ENCODE assay signal across 26 cellular contexts in the genomic region with DNA sequence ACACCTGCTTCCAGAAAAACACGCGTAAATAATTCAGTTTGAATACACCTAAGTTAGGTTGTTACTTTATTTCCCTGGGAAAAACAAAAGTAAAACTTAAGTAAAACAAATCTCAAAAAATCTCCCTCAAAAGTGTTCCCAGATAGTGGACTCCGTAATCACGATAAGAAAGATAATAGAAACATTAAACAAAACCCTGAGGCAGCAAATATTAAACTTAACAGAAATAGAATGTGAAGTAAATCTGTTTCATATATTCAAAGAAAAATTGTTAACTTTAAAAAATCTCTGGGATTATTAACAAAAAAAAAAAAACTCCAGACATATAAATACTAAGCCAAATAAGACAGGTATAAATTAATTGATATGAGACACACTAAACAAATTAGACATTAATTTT.
"Had no signal": no experiment of that assay in that cellular context is flagged by ENCODE, and none has a peak within 500 bp of the region (broad histone marks: within the 10 kb centered on the region; RNA-seq: fewer than 3 reads in every experiment).

No MANE protein-coding gene starts in this region.

- H3K4me1 ChIP-seq: adrenal gland, body of pancreas, colonic mucosa, esophagus squamous epithelium had no signal

- H3K27me3 ChIP-seq: adrenal gland, body of pancreas, colonic mucosa, esophagus squamous epithelium had no signal

- ATAC-seq: activated CD4-positive, alpha-beta T cell treated with anti-CD3 and anti-CD28 coated beads for 36 hours; activated CD8-positive, alpha-beta memory T cell treated with anti-CD3 and anti-CD28 coated beads, Interleukin-2, amount 10 ng/mL, durations not matched to agents 7 days and 5 days; activated CD8-positive, alpha-beta T cell treated with anti-CD3 and anti-CD28 coated beads, Interleukin-2, amount 10 ng/mL, durations not matched to agents 7 days and 5 days; activated naive CD8-positive, alpha-beta T cell treated with anti-CD3 and anti-CD28 coated beads, Interleukin-2, amount 50 U/mL, for 24 hours; body of pancreas; T-helper 17 cell had no signal

- H3K4me3 ChIP-seq: adrenal gland, body of pancreas, colonic mucosa, esophagus squamous epithelium had no signal

- H3K36me3 ChIP-seq: adrenal gland, colonic mucosa, esophagus squamous epithelium had no signal

- H3K9me3 ChIP-seq: adrenal gland, body of pancreas, colonic mucosa, esophagus squamous epithelium had no signal

- DNase-seq: activated CD4-positive, alpha-beta memory T cell treated with anti-CD3 and anti-CD28 coated beads for 36 hours; activated CD4-positive, alpha-beta T cell treated with anti-CD3 and anti-CD28 coated beads for 36 hours; activated CD4-positive, alpha-beta T cell treated with anti-CD3 and anti-CD28 coated beads, Interleukin-2, amount 10 ng/mL, durations not matched to agents 24 days and 14 days; activated CD4-positive, CD25-positive, alpha-beta regulatory T cell; activated CD4-positive, CD25-positive, alpha-beta regulatory T cell treated with anti-CD3 and anti-CD28 coated beads, Interleukin-2, amount 50 U/mL, for 72 hours; activated CD8-positive, alpha-beta memory T cell treated with anti-CD3 and anti-CD28 coated beads, Interleukin-2, amount 10 ng/mL, durations not matched to agents 7 days and 5 days; activated CD8-positive, alpha-beta memory T cell treated with anti-CD3 and anti-CD28 coated beads, Interleukin-2, amount 50 U/mL, for 4 hours; activated CD8-positive, alpha-beta T cell treated with anti-CD3 and anti-CD28 coated beads, Interleukin-2, amount 10 ng/mL, durations not matched to agents 7 days and 5 days; activated effector memory CD4-positive, alpha-beta T cell treated with anti-CD3 and anti-CD28 coated beads, Interleukin-2, amount 50 U/mL, for 16 hours; activated naive CD4-positive, alpha-beta T cell treated with anti-CD3 and anti-CD28 coated beads for 36 hours; activated naive CD8-positive, alpha-beta T cell treated with anti-CD3 and anti-CD28 coated beads for 36 hours; activated naive CD8-positive, alpha-beta T cell treated with anti-CD3 and anti-CD28 coated beads, Interleukin-2, amount 50 U/mL, for 24 hours; activated T-cell treated with anti-CD3 and anti-CD28 coated beads, Interleukin-2, amount 50 U/mL, for 1 hour; activated T-cell treated with anti-CD3 and anti-CD28 coated beads, Interleukin-2, amount 50 U/mL, for 48 hours; adrenal gland; amygdala; aorta; body of pancreas; caudate nucleus; colonic mucosa; effector CD8-positive, alpha-beta T cell; esophagus squamous epithelium; foreskin melanocyte; head of caudate nucleus; T-helper 1 cell; T-helper 17 cell had no signal

- H3K27ac ChIP-seq: adrenal gland, body of pancreas, colonic mucosa, esophagus squamous epithelium had no signal
